ENCODE assay signal across 1 cellular context in genomic region chr10:114879541-114880158, GRCh38.
TF ChIP-seq lines count a peak whose summit lies in the region.

No MANE protein-coding gene starts in this region.

TF ChIP-seq in GM23338, 12 proteins besides CTCF, POLR2A, EP300 and RAD21 (continued from another document):
- TF ChIP-seq ZNF462 (CRISPR knock-in tag; IDR thresholded peaks at IDR 0.05) (no peak), POLR2AphosphoS5 (IDR thresholded peaks at IDR 0.05; ENCODE audit: low read depth) (no peak), EZH2 (IDR thresholded peaks at IDR 0.05; ENCODE audit: low read depth, unreplicated experiment) (no peak), JUNB (IDR thresholded peaks at IDR 0.05; ENCODE audit: unreplicated experiment) (no peak), NANOG (IDR thresholded peaks at IDR 0.05; ENCODE audit: borderline replicate concordance) (no peak), STAT1 (IDR thresholded peaks at IDR 0.05; ENCODE audit: unreplicated experiment) (no peak)
